In the genomic region with DNA sequence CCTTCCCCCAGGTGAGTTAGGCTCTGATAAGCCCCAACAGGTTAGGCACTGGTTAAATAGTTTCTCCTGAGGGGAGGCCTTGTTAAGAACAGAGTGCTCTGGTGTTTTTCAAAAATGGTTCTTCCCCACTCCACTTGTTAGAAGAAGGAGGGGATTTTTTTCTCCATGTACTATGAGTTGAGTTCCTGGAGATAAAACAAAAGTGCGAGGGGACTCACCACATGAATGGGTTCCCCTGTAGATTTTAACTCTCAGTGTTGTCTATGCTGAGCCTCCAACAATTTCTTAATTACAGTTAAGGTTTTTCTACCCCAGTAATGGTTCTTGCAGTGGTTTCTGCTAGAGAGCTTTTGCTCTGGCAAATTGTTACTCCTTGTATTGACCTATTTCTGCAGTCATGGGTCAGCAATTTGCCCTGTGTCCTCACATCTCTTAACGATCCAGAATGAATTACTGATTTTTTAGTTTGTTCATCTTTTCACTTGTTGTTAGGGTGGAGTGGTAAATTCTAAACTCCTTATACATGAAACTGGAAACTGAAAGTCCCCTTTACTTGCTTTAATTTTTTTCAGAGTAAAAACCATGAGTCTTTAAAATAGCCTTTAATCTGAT, we compare ENCODE assay signal across 24 cellular contexts. TPM values are rescaled to one million over a fixed set of nuclear protein-coding genes. Genes with fewer than 3 reads are reported as not detected.
DNase-seq lines count a peak whose midpoint lies in the region; TF ChIP-seq lines count a peak whose summit lies in the region.
"Had no signal": no experiment of that assay in that cellular context is flagged by ENCODE, and none has a peak within 500 bp of the region (broad histone marks: within the 10 kb centered on the region; RNA-seq: fewer than 3 reads in every experiment).

No MANE protein-coding gene starts in this region.

- peak overlapping the region; percentile 68 for H3K27ac Mint-ChIP-seq in activated CD4-positive, alpha-beta T cell treated with anti-CD3 and anti-CD28 coated beads, Interleukin-2, amount 10 ng/mL, durations not matched to agents 24 days and 14 days
- no peak overlapping the region for H3K27ac Mint-ChIP-seq in CD4-positive, alpha-beta memory T cell
- H3K27ac Mint-ChIP-seq: activated B cell treated with CpG ODN at 0.5 μM for 24 hours; B cell; dendritic cell treated with granulocyte-macrophage colony-stimulating factor and Interleukin-4, amounts not matched to agents 40 ng/mL and 50 ng/mL, for 4 days had no signal

- peak overlapping the region; percentile 19 for H3K4me3 Mint-ChIP-seq in activated CD4-positive, alpha-beta T cell treated with anti-CD3 and anti-CD28 coated beads, Interleukin-2, amount 10 ng/mL, durations not matched to agents 24 days and 14 days
- H3K4me3 Mint-ChIP-seq in CD4-positive, alpha-beta memory T cell, result peak overlapping the region in 1 of 8 donors; percentile 16
- H3K4me3 Mint-ChIP-seq: activated B cell treated with CpG ODN at 0.5 μM for 24 hours; B cell; dendritic cell treated with granulocyte-macrophage colony-stimulating factor and Interleukin-4, amounts not matched to agents 40 ng/mL and 50 ng/mL, for 4 days had no signal

- H3K4me3 ChIP-seq in GM12865 (ENCODE audit: low read depth, low read length), result peak overlapping the region; percentile 7; the same call in 1 of the 2 replicates
- H3K4me3 ChIP-seq in Jurkat, Clone E6-1 (ENCODE audit: low read length), result no peak overlapping the region
- no peak overlapping the region for H3K4me3 ChIP-seq in CD4-positive, alpha-beta memory T cell (ENCODE audit: low read length in 2 of 2)
- H3K4me3 ChIP-seq: cardiac muscle cell, heart left ventricle, SK-N-MC, testis had no signal

- CTCF ChIA-PET in CD4-positive, alpha-beta memory T cell (lab: Charles Lee; ENCODE audit: partially characterized antibody), result no interaction called here

- H3K27me3 Mint-ChIP-seq in activated CD4-positive, alpha-beta T cell treated with anti-CD3 and anti-CD28 coated beads, Interleukin-2, amount 10 ng/mL, durations not matched to agents 24 days and 14 days, result no peaks in the 10 kb centered on the region
- no peaks in the 10 kb centered on the region for H3K27me3 Mint-ChIP-seq in CD4-positive, alpha-beta memory T cell
- H3K27me3 Mint-ChIP-seq: activated B cell treated with CpG ODN at 0.5 μM for 24 hours; B cell; dendritic cell treated with granulocyte-macrophage colony-stimulating factor and Interleukin-4, amounts not matched to agents 40 ng/mL and 50 ng/mL, for 4 days had no signal

- no peaks in the 10 kb centered on the region for H3K27me3 ChIP-seq in CD4-positive, alpha-beta memory T cell (ENCODE audit: insufficient read depth, low read length)
- H3K27me3 ChIP-seq: cardiac muscle cell, heart left ventricle, testis had no signal

- peaks cover 12% of the 10 kb centered on the region for H3K9me3 Mint-ChIP-seq in activated CD4-positive, alpha-beta T cell treated with anti-CD3 and anti-CD28 coated beads, Interleukin-2, amount 10 ng/mL, durations not matched to agents 24 days and 14 days
- peaks cover 0 to 5% (median 0%) of the 10 kb centered on the region in 8 donors for H3K9me3 Mint-ChIP-seq in CD4-positive, alpha-beta memory T cell
- H3K9me3 Mint-ChIP-seq: activated B cell treated with CpG ODN at 0.5 μM for 24 hours had no signal

- H3K36me3 ChIP-seq in CD4-positive, alpha-beta memory T cell (ENCODE audit: insufficient read depth, low read length), result no peaks in the 10 kb centered on the region
- H3K36me3 ChIP-seq: cardiac muscle cell, heart left ventricle had no signal

- intact Hi-C loops in activated CD4-positive, alpha-beta T cell treated with anti-CD3 and anti-CD28 coated beads, Interleukin-2, amount 10 ng/mL, durations not matched to agents 24 days and 14 days (cut with micrococcal nuclease), result no loop called here
- intact Hi-C loops in CD4-positive, alpha-beta memory T cell (cut with micrococcal nuclease), result no loop called here

- H3K27ac ChIP-seq in CD4-positive, alpha-beta memory T cell (ENCODE audit: low read depth, low read length), result no peak overlapping the region
- H3K27ac ChIP-seq: cardiac muscle cell, heart left ventricle, SK-N-MC, testis had no signal

- no peak for TF ChIP-seq CTCF in GM12865 (IDR thresholded peaks at IDR 0.05; ENCODE audit: insufficient read depth, low read depth, low read length, missing control alignments)

- no peak for DNase-seq in activated CD4-positive, alpha-beta T cell treated with anti-CD3 and anti-CD28 coated beads, Interleukin-2, amount 10 ng/mL, durations not matched to agents 24 days and 14 days
- DNase-seq in activated CD4-positive, alpha-beta T cell treated with anti-CD3 and anti-CD28 coated beads, Interleukin-2, amount 50 U/mL, for 4 hours, result no peak
- peak; percentile 30 for DNase-seq in GM12865 (ENCODE audit: low read depth)
- peak; percentile 63 for DNase-seq in Jurkat, Clone E6-1 (ENCODE audit: low read depth, low spot score)
- DNase-seq in left kidney (ENCODE audit: low read depth, low spot score), result peak; percentile 7
- no peak for DNase-seq in NCI-H1436 treated with DMSO at 0.1 percent for 48 hours (lab: John Stamatoyannopoulos, UW)
- DNase-seq in NCI-H226, result no peak
- DNase-seq in CD4-positive, alpha-beta memory T cell, result no peak
- DNase-seq: activated B cell treated with CpG ODN at 0.5 μM for 24 hours; activated CD8-positive, alpha-beta memory T cell treated with anti-CD3 and anti-CD28 coated beads for 24 hours; activated effector memory CD4-positive, alpha-beta T cell treated with Interleukin-2 at 50 U/mL for 16 hours; amygdala; heart left ventricle; NCI-H1417; NCI-H2107; NCI-H510A treated with DMSO at 0.1 percent for 48 hours; occipital lobe; right cardiac atrium; stimulated activated CD8-positive, alpha-beta memory T cell treated with anti-CD3 and anti-CD28 coated beads, Interleukin-4, amount 100 ng/mL, for 48 hours; testis had no signal

- no peaks in the 10 kb centered on the region for H3K9me3 ChIP-seq in CD4-positive, alpha-beta memory T cell (ENCODE audit: control insufficient read depth in 1 of 2, low read length in 2 of 2)
- H3K9me3 ChIP-seq: testis had no signal

- H3K4me1 ChIP-seq in CD4-positive, alpha-beta memory T cell (ENCODE audit: insufficient read depth, low read length), result peaks cover 7% of the 10 kb centered on the region
- H3K4me1 ChIP-seq: testis had no signal

- peaks cover 14% of the 10 kb centered on the region for H3K36me3 Mint-ChIP-seq in activated CD4-positive, alpha-beta T cell treated with anti-CD3 and anti-CD28 coated beads, Interleukin-2, amount 10 ng/mL, durations not matched to agents 24 days and 14 days (ENCODE audit: low read depth)
- H3K36me3 Mint-ChIP-seq in CD4-positive, alpha-beta memory T cell, result peaks cover 12 to 51% of the 10 kb centered on the region in 2 donors

- POLR2A ChIA-PET in CD4-positive, alpha-beta memory T cell (lab: Charles Lee; ENCODE audit: partially characterized antibody), result no interaction called here

- peaks cover 27% of the 10 kb centered on the region for H3K4me1 Mint-ChIP-seq in activated CD4-positive, alpha-beta T cell treated with anti-CD3 and anti-CD28 coated beads, Interleukin-2, amount 10 ng/mL, durations not matched to agents 24 days and 14 days
- H3K4me1 Mint-ChIP-seq in CD4-positive, alpha-beta memory T cell, result peaks cover 32 to 58% (median 40%) of the 10 kb centered on the region in 4 donors

RNA-seq across cellular contexts. Expression of a gene that starts 44.4 kb away (rescaled TPM):
- 20.8 and 23.1 TPM in 2 replicates for total RNA-seq in activated CD4-positive, alpha-beta T cell treated with anti-CD3 and anti-CD28 coated beads, Interleukin-2, amount 10 ng/mL, durations not matched to agents 24 days and 14 days
- polyA plus RNA-seq in Jurkat, Clone E6-1 (2012; ENCODE audit: insufficient read depth, insufficient read length), result 25.4 TPM
- total RNA-seq in CD4-positive, alpha-beta memory T cell, result 10 to 100 TPM; 28.9 to 29.7 TPM
- 10 to 100 TPM; 33.8 to 38.3 TPM for polyA plus RNA-seq in CD4-positive, alpha-beta memory T cell

Comparison
In these comparisons a context has a peak if more than half of its experiments do, and no peak if none do; other contexts are left out.
1. DNase-seq: peak in GM12865 (single experiment), Jurkat, Clone E6-1 (single experiment) and left kidney (single experiment); none in activated CD4-positive, alpha-beta T cell treated with anti-CD3 and anti-CD28 coated beads, Interleukin-2, amount 10 ng/mL, durations not matched to agents 24 days and 14 days (single experiment), activated CD4-positive, alpha-beta T cell treated with anti-CD3 and anti-CD28 coated beads, Interleukin-2, amount 50 U/mL, for 4 hours (0 of 2), NCI-H1436 treated with DMSO at 0.1 percent for 48 hours (single experiment), NCI-H226 (single experiment) and CD4-positive, alpha-beta memory T cell (0 of 5).